In the genomic region with DNA sequence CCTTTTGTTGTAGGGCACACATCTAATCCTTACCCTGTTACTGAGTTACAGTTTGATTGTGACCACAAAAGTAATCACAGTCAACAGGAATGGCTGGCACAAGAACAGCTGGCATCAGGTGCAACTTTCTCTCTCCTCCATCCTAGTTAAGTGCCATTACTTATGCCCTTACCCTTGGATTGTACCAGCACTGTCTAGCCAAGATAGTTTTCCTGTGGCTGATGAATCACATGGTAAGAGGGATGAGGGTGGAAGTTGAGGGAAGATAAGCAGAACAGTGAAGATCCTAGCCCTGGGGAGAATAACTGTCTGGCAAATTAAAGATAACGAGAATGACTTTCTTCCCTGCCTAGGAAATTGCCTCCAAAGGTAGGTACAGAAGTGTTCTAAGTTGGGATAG, we compare ENCODE assay signal across 1 cellular context.
TF ChIP-seq lines count a peak whose summit lies in the region.

No MANE protein-coding gene starts in this region.

TF ChIP-seq in HepG2, 621 proteins besides CTCF, POLR2A, EP300 and RAD21 (continued from another document):
- TF ChIP-seq, protein P1, sequence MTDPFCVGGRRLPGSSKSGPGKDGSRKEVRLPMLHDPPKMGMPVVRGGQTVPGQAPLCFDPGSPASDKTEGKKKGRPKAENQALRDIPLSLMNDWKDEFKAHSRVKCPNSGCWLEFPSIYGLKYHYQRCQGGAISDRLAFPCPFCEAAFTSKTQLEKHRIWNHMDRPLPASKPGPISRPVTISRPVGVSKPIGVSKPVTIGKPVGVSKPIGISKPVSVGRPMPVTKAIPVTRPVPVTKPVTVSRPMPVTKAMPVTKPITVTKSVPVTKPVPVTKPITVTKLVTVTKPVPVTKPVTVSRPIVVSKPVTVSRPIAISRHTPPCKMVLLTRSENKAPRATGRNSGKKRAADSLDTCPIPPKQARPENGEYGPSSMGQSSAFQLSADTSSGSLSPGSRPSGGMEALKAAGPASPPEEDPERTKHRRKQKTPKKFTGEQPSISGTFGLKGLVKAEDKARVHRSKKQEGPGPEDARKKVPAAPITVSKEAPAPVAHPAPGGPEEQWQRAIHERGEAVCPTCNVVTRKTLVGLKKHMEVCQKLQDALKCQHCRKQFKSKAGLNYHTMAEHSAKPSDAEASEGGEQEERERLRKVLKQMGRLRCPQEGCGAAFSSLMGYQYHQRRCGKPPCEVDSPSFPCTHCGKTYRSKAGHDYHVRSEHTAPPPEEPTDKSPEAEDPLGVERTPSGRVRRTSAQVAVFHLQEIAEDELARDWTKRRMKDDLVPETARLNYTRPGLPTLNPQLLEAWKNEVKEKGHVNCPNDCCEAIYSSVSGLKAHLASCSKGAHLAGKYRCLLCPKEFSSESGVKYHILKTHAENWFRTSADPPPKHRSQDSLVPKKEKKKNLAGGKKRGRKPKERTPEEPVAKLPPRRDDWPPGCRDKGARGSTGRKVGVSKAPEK (CRISPR knock-in tag; IDR thresholded peaks at IDR 0.05; ENCODE audit: borderline replicate concordance), result no peak
- TF ChIP-seq ZNF749 (CRISPR knock-in tag; IDR thresholded peaks at IDR 0.05; ENCODE audit: borderline replicate concordance), result no peak
- TF ChIP-seq, protein P2, sequence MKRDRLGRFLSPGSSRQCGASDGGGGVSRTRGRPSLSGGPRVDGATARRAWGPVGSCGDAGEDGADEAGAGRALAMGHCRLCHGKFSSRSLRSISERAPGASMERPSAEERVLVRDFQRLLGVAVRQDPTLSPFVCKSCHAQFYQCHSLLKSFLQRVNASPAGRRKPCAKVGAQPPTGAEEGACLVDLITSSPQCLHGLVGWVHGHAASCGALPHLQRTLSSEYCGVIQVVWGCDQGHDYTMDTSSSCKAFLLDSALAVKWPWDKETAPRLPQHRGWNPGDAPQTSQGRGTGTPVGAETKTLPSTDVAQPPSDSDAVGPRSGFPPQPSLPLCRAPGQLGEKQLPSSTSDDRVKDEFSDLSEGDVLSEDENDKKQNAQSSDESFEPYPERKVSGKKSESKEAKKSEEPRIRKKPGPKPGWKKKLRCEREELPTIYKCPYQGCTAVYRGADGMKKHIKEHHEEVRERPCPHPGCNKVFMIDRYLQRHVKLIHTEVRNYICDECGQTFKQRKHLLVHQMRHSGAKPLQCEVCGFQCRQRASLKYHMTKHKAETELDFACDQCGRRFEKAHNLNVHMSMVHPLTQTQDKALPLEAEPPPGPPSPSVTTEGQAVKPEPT (CRISPR knock-in tag; IDR thresholded peaks at IDR 0.05; ENCODE audit: low read depth), result no peak
- no peak for TF ChIP-seq ZNF678 (CRISPR knock-in tag; IDR thresholded peaks at IDR 0.05)
- TF ChIP-seq HNRNPK (IDR thresholded peaks at IDR 0.05; ENCODE audit: low read depth, low read length, poor library complexity, severe bottlenecking), result no peak
- TF ChIP-seq ZNF572 (CRISPR knock-in tag; IDR thresholded peaks at IDR 0.05), result no peak
- no peak for TF ChIP-seq ZNF703 (CRISPR knock-in tag; IDR thresholded peaks at IDR 0.05; ENCODE audit: borderline replicate concordance)
- TF ChIP-seq, protein P3, sequence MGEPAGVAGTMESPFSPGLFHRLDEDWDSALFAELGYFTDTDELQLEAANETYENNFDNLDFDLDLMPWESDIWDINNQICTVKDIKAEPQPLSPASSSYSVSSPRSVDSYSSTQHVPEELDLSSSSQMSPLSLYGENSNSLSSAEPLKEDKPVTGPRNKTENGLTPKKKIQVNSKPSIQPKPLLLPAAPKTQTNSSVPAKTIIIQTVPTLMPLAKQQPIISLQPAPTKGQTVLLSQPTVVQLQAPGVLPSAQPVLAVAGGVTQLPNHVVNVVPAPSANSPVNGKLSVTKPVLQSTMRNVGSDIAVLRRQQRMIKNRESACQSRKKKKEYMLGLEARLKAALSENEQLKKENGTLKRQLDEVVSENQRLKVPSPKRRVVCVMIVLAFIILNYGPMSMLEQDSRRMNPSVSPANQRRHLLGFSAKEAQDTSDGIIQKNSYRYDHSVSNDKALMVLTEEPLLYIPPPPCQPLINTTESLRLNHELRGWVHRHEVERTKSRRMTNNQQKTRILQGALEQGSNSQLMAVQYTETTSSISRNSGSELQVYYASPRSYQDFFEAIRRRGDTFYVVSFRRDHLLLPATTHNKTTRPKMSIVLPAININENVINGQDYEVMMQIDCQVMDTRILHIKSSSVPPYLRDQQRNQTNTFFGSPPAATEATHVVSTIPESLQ (CRISPR knock-in tag; conservative IDR thresholded peaks at IDR 0.05), result no peak
- TF ChIP-seq GTF2F1 (IDR thresholded peaks at IDR 0.05; ENCODE audit: low read length), result no peak
- TF ChIP-seq, protein P4, sequence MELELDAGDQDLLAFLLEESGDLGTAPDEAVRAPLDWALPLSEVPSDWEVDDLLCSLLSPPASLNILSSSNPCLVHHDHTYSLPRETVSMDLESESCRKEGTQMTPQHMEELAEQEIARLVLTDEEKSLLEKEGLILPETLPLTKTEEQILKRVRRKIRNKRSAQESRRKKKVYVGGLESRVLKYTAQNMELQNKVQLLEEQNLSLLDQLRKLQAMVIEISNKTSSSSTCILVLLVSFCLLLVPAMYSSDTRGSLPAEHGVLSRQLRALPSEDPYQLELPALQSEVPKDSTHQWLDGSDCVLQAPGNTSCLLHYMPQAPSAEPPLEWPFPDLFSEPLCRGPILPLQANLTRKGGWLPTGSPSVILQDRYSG (CRISPR knock-in tag; IDR thresholded peaks at IDR 0.05), result no peak
- TF ChIP-seq MTA1 (CRISPR knock-in tag; IDR thresholded peaks at IDR 0.05; ENCODE audit: borderline replicate concordance), result no peak
- TF ChIP-seq, protein P5, sequence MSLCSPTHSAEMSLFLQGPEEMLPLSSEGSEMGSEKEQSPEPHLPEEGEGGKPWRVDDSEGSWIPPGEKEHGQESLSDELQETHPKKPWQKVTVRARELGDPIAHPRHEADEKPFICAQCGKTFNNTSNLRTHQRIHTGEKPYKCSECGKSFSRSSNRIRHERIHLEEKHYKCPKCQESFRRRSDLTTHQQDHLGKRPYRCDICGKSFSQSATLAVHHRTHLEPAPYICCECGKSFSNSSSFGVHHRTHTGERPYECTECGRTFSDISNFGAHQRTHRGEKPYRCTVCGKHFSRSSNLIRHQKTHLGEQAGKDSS (CRISPR knock-in tag; IDR thresholded peaks at IDR 0.05; ENCODE audit: borderline replicate concordance, low read depth), result no peak
